Comparison of ENCODE assay signal across 18 cellular contexts in the genomic region with DNA sequence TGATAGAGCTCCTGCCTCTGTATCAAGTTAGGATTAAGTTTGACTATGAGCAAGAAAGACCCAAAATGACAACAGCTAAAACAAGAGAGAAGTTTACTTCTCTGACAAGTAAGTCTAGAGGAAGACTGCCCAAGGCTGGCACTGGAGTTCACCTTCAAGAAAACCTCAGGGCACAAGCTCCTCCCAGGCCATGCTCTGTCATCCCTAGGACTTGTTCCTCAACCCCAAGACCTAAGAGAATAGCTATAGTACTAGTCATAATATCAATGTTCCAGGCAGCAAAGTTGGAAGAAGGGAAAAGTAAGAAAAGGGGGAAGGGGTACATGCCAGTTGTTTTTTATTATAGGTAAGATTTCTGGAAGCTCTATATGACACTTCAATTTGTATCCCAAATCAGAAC.
"Had no signal": no experiment of that assay in that cellular context is flagged by ENCODE, and none has a peak within 500 bp of the region (broad histone marks: within the 10 kb centered on the region; RNA-seq: fewer than 3 reads in every experiment).

No MANE protein-coding gene starts in this region.

- DNase-seq: activated CD4-positive, alpha-beta T cell treated with anti-CD3 and anti-CD28 coated beads, Interleukin-2, amount 50 U/mL, for 4 hours; activated gamma-delta T cell; activated T-cell treated with anti-CD3 and anti-CD28 coated beads, Interleukin-2, amount 50 U/mL, for 72 hours; effector CD4-positive, alpha-beta T cell; hypothalamus; islet precursor cell; midbrain; occipital lobe; posterior cingulate gyrus; stimulated activated CD4-positive, alpha-beta T cell treated with anti-CD3 and anti-CD28 coated beads, Interleukin-2, amount 100 ng/mL, for 48 hours; stimulated activated naive CD8-positive, alpha-beta T cell treated with anti-CD3 and anti-CD28 coated beads, Interleukin-15, amount 100 ng/mL, for 72 hours had no signal

- H3K4me1 ChIP-seq: ascending aorta had no signal

- ATAC-seq: activated CD4-positive, CD25-positive, alpha-beta regulatory T cell treated with anti-CD3 and anti-CD28 coated beads, Interleukin-2, amount 50 U/mL, for 24 hours; activated T-cell treated with anti-CD3 and anti-CD28 coated beads, Interleukin-2, amount 50 U/mL, for 72 hours; left lobe of liver; stimulated activated naive CD8-positive, alpha-beta T cell treated with anti-CD3 and anti-CD28 coated beads, Interleukin-15, amount 100 ng/mL, for 72 hours had no signal

- H3K4me3 Mint-ChIP-seq: activated naive CD4-positive, alpha-beta T cell treated with anti-CD3 and anti-CD28 coated beads, Interleukin-2, amount 50 U/mL, for 24 hours; activated T-cell treated with anti-CD3 and anti-CD28 coated beads, Interleukin-2, amount 50 U/mL, for 72 hours; stimulated activated naive CD8-positive, alpha-beta T cell treated with anti-CD3 and anti-CD28 coated beads, Interleukin-15, amount 100 ng/mL, for 72 hours; T-helper 1 cell treated with Interleukin-12 subunit alpha and Interleukin-12 subunit beta and Interleukin-4 antibody, amounts not matched to agents 30 μg/mL and 1 μg/mL, for 36 hours had no signal

- H3K9me3 Mint-ChIP-seq: activated naive CD4-positive, alpha-beta T cell treated with anti-CD3 and anti-CD28 coated beads, Interleukin-2, amount 50 U/mL, for 24 hours; activated T-cell treated with anti-CD3 and anti-CD28 coated beads, Interleukin-2, amount 50 U/mL, for 72 hours; stimulated activated naive CD8-positive, alpha-beta T cell treated with anti-CD3 and anti-CD28 coated beads, Interleukin-15, amount 100 ng/mL, for 72 hours; T-helper 1 cell treated with Interleukin-12 subunit alpha and Interleukin-12 subunit beta and Interleukin-4 antibody, amounts not matched to agents 30 μg/mL and 1 μg/mL, for 36 hours had no signal

- H3K27me3 ChIP-seq: ascending aorta had no signal

- H3K4me1 Mint-ChIP-seq: activated naive CD4-positive, alpha-beta T cell treated with anti-CD3 and anti-CD28 coated beads, Interleukin-2, amount 50 U/mL, for 24 hours; stimulated activated naive CD8-positive, alpha-beta T cell treated with anti-CD3 and anti-CD28 coated beads, Interleukin-15, amount 100 ng/mL, for 72 hours had no signal

- H3K27ac Mint-ChIP-seq: activated T-cell treated with anti-CD3 and anti-CD28 coated beads, Interleukin-2, amount 50 U/mL, for 72 hours; T-helper 1 cell treated with Interleukin-12 subunit alpha and Interleukin-12 subunit beta and Interleukin-4 antibody, amounts not matched to agents 30 μg/mL and 1 μg/mL, for 36 hours had no signal

- H3K27me3 Mint-ChIP-seq: activated naive CD4-positive, alpha-beta T cell treated with anti-CD3 and anti-CD28 coated beads, Interleukin-2, amount 50 U/mL, for 24 hours; stimulated activated naive CD8-positive, alpha-beta T cell treated with anti-CD3 and anti-CD28 coated beads, Interleukin-15, amount 100 ng/mL, for 72 hours had no signal

- H3K4me3 ChIP-seq: ascending aorta, lung, skin epidermis had no signal

- H3K27ac ChIP-seq: ascending aorta, skin epidermis had no signal

- H3K9me3 ChIP-seq: ascending aorta had no signal
